9 cellular contexts compared by ENCODE assay signal in genomic region chr10:4686644-4686996, GRCh38.
A peak's percentile ranks its signal among the peaks of the same experiment; 100 is the strongest.
DNase-seq lines count a peak whose midpoint lies in the region; ATAC-seq, FAIRE-seq and TF ChIP-seq lines count a peak whose summit lies in the region.
"Had no signal": no experiment of that assay in that cellular context is flagged by ENCODE, and none has a peak within 500 bp of the region (broad histone marks: within the 10 kb centered on the region; RNA-seq: fewer than 3 reads in every experiment).

No MANE protein-coding gene starts in this region.

- peaks cover 2% of the 10 kb centered on the region for H3K27me3 Mint-ChIP-seq in glutamatergic neuron (ENCODE audit: unreplicated experiment)

- ATAC-seq in pancreas = peak; percentile 31 to 88 (median 80)
- ATAC-seq in psoas muscle = no peak
- ATAC-seq in HG03039 (IDR thresholded peaks at IDR 0.05; ENCODE audit: unreplicated experiment) = no peak

- no peak overlapping the region for H3K4me3 Mint-ChIP-seq in glutamatergic neuron (ENCODE audit: unreplicated experiment)

- no peaks in the 10 kb centered on the region for H3K9me3 ChIP-seq in pancreas
- no peaks in the 10 kb centered on the region for H3K9me3 ChIP-seq in psoas muscle

- no peak for TF ChIP-seq CTCF in astrocyte of the spinal cord (IDR thresholded peaks at IDR 0.05; ENCODE audit: low read depth, low read length)
- no peak for TF ChIP-seq CTCF in pancreas (IDR thresholded peaks at IDR 0.05)
- TF ChIP-seq CTCF in glutamatergic neuron (IDR thresholded peaks at IDR 0.05; ENCODE audit: partially characterized antibody, unreplicated experiment) = no peak
- TF ChIP-seq CTCF in psoas muscle (IDR thresholded peaks at IDR 0.05) = no peak

- H3K27ac ChIP-seq in pancreas = peak overlapping the region in 2 of 4 donors; percentile 54 to 66
- no peak overlapping the region for H3K27ac ChIP-seq in psoas muscle

- H3K4me3 ChIP-seq in astrocyte of the spinal cord (ENCODE audit: low read depth, low read length) (no peak overlapping the region), pancreas (no peak overlapping the region), psoas muscle (no peak overlapping the region)

- H3K36me3 ChIP-seq in pancreas (no peaks in the 10 kb centered on the region), psoas muscle (ENCODE audit: insufficient read depth in 1 of 2, low read depth in 1 of 2) (no peaks in the 10 kb centered on the region)

- no peaks in the 10 kb centered on the region for H3K36me3 Mint-ChIP-seq in glutamatergic neuron (ENCODE audit: unreplicated experiment)

- WGBS in pancreas, 2 donors = 32 to 39% methylated on average over 4 of the region's 4 CpGs
- 77 to 80% (median 79%) methylated on average over 4 of the region's 4 CpGs for WGBS in psoas muscle, 3 donors

- no peak for FAIRE-seq in pancreas (lab: Jason Lieb, UNC)

- intact Hi-C loops in pancreas (cut with DNase I) (no loop called here), psoas muscle (cut with DNase I) (no loop called here)

- peaks cover 7% of the 10 kb centered on the region for H3K4me1 Mint-ChIP-seq in glutamatergic neuron (ENCODE audit: low read depth, unreplicated experiment)

- H3K9me3 Mint-ChIP-seq in glutamatergic neuron (ENCODE audit: unreplicated experiment) = peaks cover 4% of the 10 kb centered on the region

- DNase-seq in EL (peak; percentile 55), LoVo (ENCODE audit: low spot score) (peak; percentile 51), astrocyte of the spinal cord (ENCODE audit: low read depth, low spot score) (peak; percentile 91), pancreas (no peak), cerebellar cortex (ENCODE audit: low spot score) (no peak), glutamatergic neuron (no peak), psoas muscle (no peak)
- DNase-seq: NCI-H446 treated with DMSO at 0.1 percent for 48 hours had no signal

- H3K27me3 ChIP-seq in pancreas = no peaks in the 10 kb centered on the region
- H3K27me3 ChIP-seq in psoas muscle (ENCODE audit: insufficient read depth in 3 of 3, low read length in 2 of 3) = no peaks in the 10 kb centered on the region

- in situ Hi-C loops in astrocyte of the spinal cord (cut with HindIII; ENCODE audit: low sequenced_read_pairs) = no loop called here

- no peak overlapping the region for H3K27ac Mint-ChIP-seq in glutamatergic neuron (ENCODE audit: unreplicated experiment)

- no peaks in the 10 kb centered on the region for H3K4me1 ChIP-seq in pancreas
- H3K4me1 ChIP-seq in psoas muscle = peaks cover 14% of the 10 kb centered on the region

Comparison
In these comparisons a context has a peak if more than half of its experiments do, and no peak if none do; other contexts are left out.
1. DNase-seq: peak in EL (single experiment), LoVo (single experiment) and astrocyte of the spinal cord (single experiment); none in pancreas (0 of 6), cerebellar cortex (single experiment), glutamatergic neuron (single experiment) and psoas muscle (0 of 2).
2. ATAC-seq: peak in pancreas (4 of 4); none in psoas muscle (0 of 4) and HG03039 (single experiment).